In the genomic region with DNA sequence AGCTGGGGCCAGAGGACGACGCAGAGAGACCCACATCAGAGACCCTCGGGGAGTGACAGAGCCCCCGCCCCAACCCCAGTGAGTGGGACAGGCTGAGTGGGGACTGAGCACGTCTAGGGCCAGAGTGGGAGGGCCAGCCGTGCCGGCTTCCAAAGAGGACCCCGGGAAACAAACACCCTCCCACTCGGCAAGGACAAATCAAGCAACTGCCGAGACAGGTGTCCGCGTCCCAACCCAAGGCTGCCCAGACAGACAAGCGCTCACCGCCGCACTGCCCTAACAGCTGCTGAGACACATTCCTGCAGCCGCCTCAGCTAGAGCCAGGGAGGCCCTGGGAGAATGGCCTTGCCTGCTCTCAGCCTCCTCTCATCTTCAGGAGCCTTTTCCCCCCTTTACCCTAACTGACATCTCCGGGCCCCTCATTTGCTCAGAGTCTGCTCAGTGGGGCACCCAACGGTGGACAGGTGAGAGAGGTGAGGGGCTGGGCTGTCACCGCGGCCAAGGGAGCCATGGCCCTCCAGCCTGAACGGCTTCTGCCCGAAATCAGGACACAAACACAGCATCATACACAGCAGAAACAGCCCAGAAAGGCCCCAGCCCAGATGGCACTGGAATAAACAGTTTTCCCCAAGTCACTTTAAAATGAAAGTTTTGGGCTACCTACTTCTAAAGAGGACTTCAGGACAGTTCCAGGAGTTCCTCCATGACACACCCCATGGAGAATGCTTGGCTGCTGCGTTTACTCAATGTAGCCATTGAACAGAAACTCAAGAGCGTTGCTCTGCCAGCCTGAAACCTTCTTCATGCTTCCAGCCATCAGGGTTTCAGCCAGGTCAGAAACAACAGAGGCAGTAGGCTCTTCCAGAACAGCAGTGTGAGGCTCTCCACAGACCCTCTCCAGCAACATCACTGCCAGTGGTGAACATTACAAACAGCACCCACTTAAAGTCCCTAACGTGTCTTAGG, we compare ENCODE assay signal across 19 cellular contexts. TPM values are rescaled to one million over a fixed set of nuclear protein-coding genes. Genes with fewer than 3 reads are reported as not detected.
DNase-seq lines count a peak whose midpoint lies in the region; ATAC-seq and TF ChIP-seq lines count a peak whose summit lies in the region.
"Had no signal": no experiment of that assay in that cellular context is flagged by ENCODE, and none has a peak within 500 bp of the region (broad histone marks: within the 10 kb centered on the region; RNA-seq: fewer than 3 reads in every experiment).

No MANE protein-coding gene starts in this region.

- H3K36me3 ChIP-seq in WERI-Rb-1: peaks cover 48% of the 10 kb centered on the region
- peaks cover 27% of the 10 kb centered on the region for H3K36me3 ChIP-seq in lower lobe of right lung
- peaks cover 5 to 98% (median 36%) of the 10 kb centered on the region in 6 donors for H3K36me3 ChIP-seq in spleen

- no peaks in the 10 kb centered on the region for H3K27me3 Mint-ChIP-seq in mesothelial cell of epicardium (ENCODE audit: low read depth)
- H3K27me3 Mint-ChIP-seq: activated CD4-positive, alpha-beta T cell treated with anti-CD3 and anti-CD28 coated beads, Interleukin-2, amount 10 ng/mL, durations not matched to agents 7 days and 5 days; naive thymus-derived CD8-positive, alpha-beta T cell had no signal

- peaks cover 67% of the 10 kb centered on the region for H3K36me3 Mint-ChIP-seq in mesothelial cell of epicardium

- H3K4me3 ChIP-seq in WERI-Rb-1 (ENCODE audit: low read depth, low read length): peak overlapping the region; percentile 27
- H3K4me3 ChIP-seq in lower lobe of right lung: no peak overlapping the region
- H3K4me3 ChIP-seq in spleen: no peak overlapping the region
- H3K4me3 ChIP-seq: BLaER1, HAP-1 had no signal

- no peaks in the 10 kb centered on the region for H3K27me3 ChIP-seq in WERI-Rb-1 (ENCODE audit: insufficient read depth, low read depth, severe bottlenecking)
- H3K27me3 ChIP-seq in lower lobe of right lung (ENCODE audit: low read depth): no peaks in the 10 kb centered on the region
- no peaks in the 10 kb centered on the region for H3K27me3 ChIP-seq in spleen (replicated peaks in 1 of 7)
- H3K27me3 ChIP-seq: BLaER1, foreskin keratinocyte had no signal

- H3K9me3 Mint-ChIP-seq in mesothelial cell of epicardium: peaks cover 39% of the 10 kb centered on the region

- peaks cover 11% of the 10 kb centered on the region for H3K9me3 ChIP-seq in WERI-Rb-1 (ENCODE audit: severe bottlenecking)
- H3K9me3 ChIP-seq in lower lobe of right lung: peaks cover 37% of the 10 kb centered on the region
- H3K9me3 ChIP-seq in spleen: peaks cover 15 to 53% (median 44%) of the 10 kb centered on the region in 8 donors

- intact Hi-C loops in lower lobe of right lung (cut with DNase I) (no loop called here), spleen (cut with DNase I; ENCODE audit: low total_unique reads) (no loop called here)

- no peak for TF ChIP-seq POLR2A in spleen (IDR thresholded peaks at IDR 0.05)

- 92 to 97% (median 94%) methylated on average over 17 to 25 of the region's 25 CpGs for WGBS in spleen, 5 donors

- ATAC-seq in lower lobe of right lung (peak in 1 of 2 donors; percentile 6), GM19395 (IDR thresholded peaks at IDR 0.05; ENCODE audit: unreplicated experiment) (no peak)
- ATAC-seq: activated T-cell treated with anti-CD3 and anti-CD28 coated beads, Interleukin-2, amount 50 U/mL, for 72 hours; foreskin keratinocyte; naive thymus-derived CD8-positive, alpha-beta T cell had no signal

- H3K4me3 Mint-ChIP-seq in mesothelial cell of epicardium: no peak overlapping the region
- H3K4me3 Mint-ChIP-seq: activated CD4-positive, alpha-beta T cell treated with anti-CD3 and anti-CD28 coated beads, Interleukin-2, amount 10 ng/mL, durations not matched to agents 7 days and 5 days; activated T-cell treated with anti-CD3 and anti-CD28 coated beads, Interleukin-2, amount 50 U/mL, for 72 hours; naive thymus-derived CD8-positive, alpha-beta T cell had no signal

- H3K27ac Mint-ChIP-seq in mesothelial cell of epicardium: no peak overlapping the region
- H3K27ac Mint-ChIP-seq: activated CD4-positive, alpha-beta T cell treated with anti-CD3 and anti-CD28 coated beads, Interleukin-2, amount 10 ng/mL, durations not matched to agents 7 days and 5 days; activated T-cell treated with anti-CD3 and anti-CD28 coated beads, Interleukin-2, amount 50 U/mL, for 72 hours had no signal

- DNase-seq in NCI-H82 (lab: John Stamatoyannopoulos, UW) (peak; percentile 86), WERI-Rb-1 (peak; percentile 92), lower lobe of right lung (peak; percentile 37), spleen (peak; percentile 53), mesothelial cell of epicardium (ENCODE audit: low spot score in 2 of 2, unreplicated experiment in 2 of 2) (no peak), GM13976 (ENCODE audit: low spot score) (no peak)
- DNase-seq: activated CD4-positive, alpha-beta T cell treated with anti-CD3 and anti-CD28 coated beads, Interleukin-2, amount 10 ng/mL, durations not matched to agents 7 days and 5 days; activated T-cell treated with anti-CD3 and anti-CD28 coated beads, Interleukin-2, amount 50 U/mL, for 72 hours; cerebellar nuclear complex; DMS53; foreskin keratinocyte; NCI-H446; stimulated activated CD4-positive, alpha-beta T cell treated with anti-CD3 and anti-CD28 coated beads, Interleukin-2, amount 100 ng/mL, for 24 hours; T1000 had no signal

- no peak for TF ChIP-seq CTCF in WERI-Rb-1 (IDR thresholded peaks at IDR 0.05; ENCODE audit: low read depth, low read length)
- no peak for TF ChIP-seq CTCF in lower lobe of right lung (IDR thresholded peaks at IDR 0.05)
- no peak for TF ChIP-seq CTCF in spleen (IDR thresholded peaks at IDR 0.05 in 8 of 11, conservative IDR thresholded peaks at IDR 0.05 in 3 of 11)
- no peak for TF ChIP-seq CTCF in mesothelial cell of epicardium (IDR thresholded peaks at IDR 0.05; ENCODE audit: unreplicated experiment)
- TF ChIP-seq CTCF in GM13976 (IDR thresholded peaks at IDR 0.05; ENCODE audit: borderline replicate concordance, control extremely low read depth, extremely low read depth, insufficient read depth, missing control alignments): no peak

- H3K4me1 Mint-ChIP-seq in mesothelial cell of epicardium: no peaks in the 10 kb centered on the region
- H3K4me1 Mint-ChIP-seq: activated CD4-positive, alpha-beta T cell treated with anti-CD3 and anti-CD28 coated beads, Interleukin-2, amount 10 ng/mL, durations not matched to agents 7 days and 5 days had no signal

- in situ Hi-C loops in GM13976 (cut with MboI; ENCODE audit: low sequenced_read_pairs, unreplicated experiment): no loop called here

- H3K27ac ChIP-seq in WERI-Rb-1 (peak overlapping the region; percentile 89), lower lobe of right lung (no peak overlapping the region), spleen (no peak overlapping the region)
- H3K27ac ChIP-seq: BLaER1, foreskin keratinocyte had no signal

- H3K4me1 ChIP-seq in lower lobe of right lung: peaks cover 8% of the 10 kb centered on the region
- peaks cover 0 to 13% (median 0%) of the 10 kb centered on the region in 6 donors for H3K4me1 ChIP-seq in spleen
- H3K4me1 ChIP-seq: BLaER1, foreskin keratinocyte, HAP-1 had no signal

RNA-seq across cellular contexts. Expression of a gene that starts 23.6 kb away (rescaled TPM):
- 54.2 TPM for total RNA-seq in lower lobe of right lung
- 10 to 100 TPM; 40.9 to 61.9 (median 51.1) TPM for total RNA-seq in spleen
- 10 to 100 TPM; 28.7 to 53.9 (median 33.4) TPM for polyA plus RNA-seq in spleen
- 33.5 to 34.6 TPM (median 34.4 TPM) in 3 replicates for total RNA-seq in mesothelial cell of epicardium

RNA-seq across cellular contexts. Expression of a gene that starts 36.6 kb away (rescaled TPM):
- total RNA-seq in lower lobe of right lung (46.6 TPM), spleen (10 to 100 TPM; 10.3 to 36.4 (median 20.1) TPM), mesothelial cell of epicardium (31.8 to 35.4 TPM (median 33.9 TPM) in 3 replicates)
- polyA plus RNA-seq in spleen: 10 to 100 TPM; 10.0 to 21.5 (median 15.8) TPM
- total RNA-seq: HT1080 had no signal

Comparison
In these comparisons a context has a peak if more than half of its experiments do, and no peak if none do; other contexts are left out.
1. DNase-seq: peak in NCI-H82 (single experiment), WERI-Rb-1 (single experiment), lower lobe of right lung (single experiment) and spleen (single experiment); none in mesothelial cell of epicardium (0 of 2) and GM13976 (single experiment).